ENCODE assay signal across 24 cellular contexts in the genomic region with DNA sequence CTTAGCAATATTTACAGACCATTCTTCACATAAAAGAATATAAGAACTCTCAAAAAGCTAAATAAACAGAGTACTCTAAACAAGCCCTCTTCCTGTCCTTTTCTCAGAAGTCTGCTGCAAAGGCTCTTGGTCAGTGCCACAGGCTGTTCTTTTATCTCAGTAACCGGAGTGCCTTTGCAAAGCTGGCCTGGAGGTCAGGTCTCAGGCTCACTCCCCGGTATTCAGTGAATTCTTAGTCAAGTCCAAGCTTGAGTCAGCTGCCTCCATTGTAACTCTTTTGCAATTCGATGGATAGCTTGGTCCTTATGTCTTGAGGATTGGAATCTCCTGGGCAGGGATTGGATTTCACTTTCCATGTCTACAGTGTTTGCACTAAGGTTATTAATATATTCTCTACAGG. TPM values are rescaled to one million over a fixed set of nuclear protein-coding genes. Genes with fewer than 3 reads are reported as not detected.
DNase-seq lines count a peak whose midpoint lies in the region; ATAC-seq and TF ChIP-seq lines count a peak whose summit lies in the region.
"Had no signal": no experiment of that assay in that cellular context is flagged by ENCODE, and none has a peak within 500 bp of the region (broad histone marks: within the 10 kb centered on the region; RNA-seq: fewer than 3 reads in every experiment).

No MANE protein-coding gene starts in this region.

- H3K4me3 ChIP-seq in upper lobe of right lung: no peak overlapping the region
- H3K4me3 ChIP-seq: lower lobe of right lung, sigmoid colon, suprapubic skin had no signal

- H3K27me3 Mint-ChIP-seq in activated CD4-positive, alpha-beta T cell treated with anti-CD3 and anti-CD28 coated beads, Interleukin-2, amount 10 ng/mL, durations not matched to agents 24 days and 14 days: peaks cover 11% of the 10 kb centered on the region
- H3K27me3 Mint-ChIP-seq: activated CD8-positive, alpha-beta T cell treated with anti-CD3 and anti-CD28 coated beads for 36 hours had no signal

- DNase-seq in activated CD4-positive, alpha-beta T cell treated with anti-CD3 and anti-CD28 coated beads, Interleukin-2, amount 10 ng/mL, durations not matched to agents 24 days and 14 days: peak; percentile 14
- no peak for DNase-seq in activated CD4-positive, alpha-beta T cell treated with anti-CD3 and anti-CD28 coated beads, Interleukin-2, amount 50 U/mL, for 4 hours
- peak; percentile 26 for DNase-seq in NCI-H748 (lab: John Stamatoyannopoulos, UW; ENCODE audit: unreplicated experiment)
- peak; percentile 22 for DNase-seq in left kidney (ENCODE audit: low read depth, low spot score)
- DNase-seq in upper lobe of right lung: no peak
- no peak for DNase-seq in SHP77 treated with DMSO at 0.1 percent for 48 hours (lab: John Stamatoyannopoulos, UW)
- no peak for DNase-seq in stimulated activated CD8-positive, alpha-beta memory T cell treated with anti-CD3 and anti-CD28 coated beads, Interleukin-4, amount 100 ng/mL, for 48 hours
- DNase-seq: activated CD4-positive, CD25-positive, alpha-beta regulatory T cell; activated CD8-positive, alpha-beta T cell treated with anti-CD3 and anti-CD28 coated beads for 36 hours; activated naive CD4-positive, alpha-beta T cell; amniotic stem cell; dermis blood vessel endothelial cell; islet precursor cell; lower lobe of right lung; NCI-H2227 treated with DMSO at 0.1 percent for 48 hours; NK-92 treated with Interleukin-12 subunit alpha and Interleukin-12 subunit beta, amount 100 ng/mL, for 24 hours; sigmoid colon; SK-N-SH had no signal

- H3K27ac ChIP-seq in upper lobe of right lung: no peak overlapping the region
- H3K27ac ChIP-seq: KMS-11, lower lobe of right lung, parathyroid adenoma, sigmoid colon, suprapubic skin had no signal

- no peaks in the 10 kb centered on the region for H3K27me3 ChIP-seq in upper lobe of right lung
- H3K27me3 ChIP-seq: sigmoid colon, suprapubic skin had no signal

- H3K9me3 Mint-ChIP-seq in activated CD4-positive, alpha-beta T cell treated with anti-CD3 and anti-CD28 coated beads, Interleukin-2, amount 10 ng/mL, durations not matched to agents 24 days and 14 days: no peaks in the 10 kb centered on the region
- H3K9me3 Mint-ChIP-seq: activated CD8-positive, alpha-beta T cell treated with anti-CD3 and anti-CD28 coated beads for 36 hours; stimulated activated effector memory CD8-positive, alpha-beta T cell treated with anti-CD3 and anti-CD28 coated beads, Interleukin-12 subunit alpha, Interleukin-12 subunit beta, amount 100 ng/mL, for 72 hours had no signal

- no peaks in the 10 kb centered on the region for H3K4me1 Mint-ChIP-seq in activated CD4-positive, alpha-beta T cell treated with anti-CD3 and anti-CD28 coated beads, Interleukin-2, amount 10 ng/mL, durations not matched to agents 24 days and 14 days
- H3K4me1 Mint-ChIP-seq: CD14-positive monocyte; stimulated activated effector memory CD8-positive, alpha-beta T cell treated with anti-CD3 and anti-CD28 coated beads, Interleukin-12 subunit alpha, Interleukin-12 subunit beta, amount 100 ng/mL, for 72 hours had no signal

- H3K27ac Mint-ChIP-seq in activated CD4-positive, alpha-beta T cell treated with anti-CD3 and anti-CD28 coated beads, Interleukin-2, amount 10 ng/mL, durations not matched to agents 24 days and 14 days: no peak overlapping the region
- H3K27ac Mint-ChIP-seq: activated CD8-positive, alpha-beta T cell treated with anti-CD3 and anti-CD28 coated beads for 36 hours; CD14-positive monocyte; stimulated activated effector memory CD8-positive, alpha-beta T cell treated with anti-CD3 and anti-CD28 coated beads, Interleukin-12 subunit alpha, Interleukin-12 subunit beta, amount 100 ng/mL, for 72 hours had no signal

- ATAC-seq in upper lobe of right lung (peak; percentile 37), GM18502 (IDR thresholded peaks at IDR 0.05; ENCODE audit: poor library complexity, unreplicated experiment) (no peak)
- ATAC-seq: activated CD8-positive, alpha-beta T cell treated with anti-CD3 and anti-CD28 coated beads for 36 hours; stimulated activated effector memory CD8-positive, alpha-beta T cell treated with anti-CD3 and anti-CD28 coated beads, Interleukin-12 subunit alpha, Interleukin-12 subunit beta, amount 100 ng/mL, for 72 hours had no signal

- H3K4me3 Mint-ChIP-seq in activated CD4-positive, alpha-beta T cell treated with anti-CD3 and anti-CD28 coated beads, Interleukin-2, amount 10 ng/mL, durations not matched to agents 24 days and 14 days: no peak overlapping the region
- H3K4me3 Mint-ChIP-seq: activated CD8-positive, alpha-beta T cell treated with anti-CD3 and anti-CD28 coated beads for 36 hours; CD14-positive monocyte; stimulated activated effector memory CD8-positive, alpha-beta T cell treated with anti-CD3 and anti-CD28 coated beads, Interleukin-12 subunit alpha, Interleukin-12 subunit beta, amount 100 ng/mL, for 72 hours had no signal

- H3K4me1 ChIP-seq in upper lobe of right lung: no peaks in the 10 kb centered on the region
- H3K4me1 ChIP-seq: lower lobe of right lung, parathyroid adenoma, sigmoid colon, suprapubic skin had no signal

- H3K36me3 Mint-ChIP-seq in activated CD4-positive, alpha-beta T cell treated with anti-CD3 and anti-CD28 coated beads, Interleukin-2, amount 10 ng/mL, durations not matched to agents 24 days and 14 days (ENCODE audit: low read depth): no peaks in the 10 kb centered on the region
- H3K36me3 Mint-ChIP-seq: CD14-positive monocyte; stimulated activated effector memory CD8-positive, alpha-beta T cell treated with anti-CD3 and anti-CD28 coated beads, Interleukin-12 subunit alpha, Interleukin-12 subunit beta, amount 100 ng/mL, for 72 hours had no signal

- no peaks in the 10 kb centered on the region for H3K36me3 ChIP-seq in upper lobe of right lung
- H3K36me3 ChIP-seq: lower lobe of right lung, sigmoid colon, suprapubic skin had no signal

- no peak for TF ChIP-seq CTCF in upper lobe of right lung (IDR thresholded peaks at IDR 0.05)

- intact Hi-C loops in activated CD4-positive, alpha-beta T cell treated with anti-CD3 and anti-CD28 coated beads, Interleukin-2, amount 10 ng/mL, durations not matched to agents 24 days and 14 days (cut with micrococcal nuclease): no loop called here
- intact Hi-C loops in upper lobe of right lung (cut with DNase I): no loop called here

- no peaks in the 10 kb centered on the region for H3K9me3 ChIP-seq in upper lobe of right lung
- H3K9me3 ChIP-seq: lower lobe of right lung, sigmoid colon, SK-N-SH, suprapubic skin had no signal

RNA-seq across cellular contexts. Expression of gene HS6ST2, which starts 9.9 kb away (rescaled TPM):
- total RNA-seq in activated CD4-positive, alpha-beta T cell treated with anti-CD3 and anti-CD28 coated beads, Interleukin-2, amount 10 ng/mL, durations not matched to agents 24 days and 14 days: 0.78 and 1.2 TPM in 2 replicates
- 0.87 TPM for total RNA-seq in upper lobe of right lung

Comparison
In these comparisons a context has a peak if more than half of its experiments do, and no peak if none do; other contexts are left out.
1. DNase-seq: peak in activated CD4-positive, alpha-beta T cell treated with anti-CD3 and anti-CD28 coated beads, Interleukin-2, amount 10 ng/mL, durations not matched to agents 24 days and 14 days (single experiment), NCI-H748 (single experiment) and left kidney (single experiment); none in activated CD4-positive, alpha-beta T cell treated with anti-CD3 and anti-CD28 coated beads, Interleukin-2, amount 50 U/mL, for 4 hours (0 of 2), upper lobe of right lung (single experiment), SHP77 treated with DMSO at 0.1 percent for 48 hours (single experiment) and stimulated activated CD8-positive, alpha-beta memory T cell treated with anti-CD3 and anti-CD28 coated beads, Interleukin-4, amount 100 ng/mL, for 48 hours (single experiment).